ENCODE assay signal across 2 cellular contexts in genomic region chr20:58251979-58252591, GRCh38.
A peak's percentile ranks its signal among the peaks of the same experiment; 100 is the strongest.
TF ChIP-seq lines count a peak whose summit lies in the region.

No MANE protein-coding gene starts in this region.

TF ChIP-seq in A549, 52 proteins besides CTCF, POLR2A, EP300 and RAD21 (continued from another document and continues in another):
- TF ChIP-seq HMGXB4 (CRISPR knock-in tag; IDR thresholded peaks at IDR 0.05; ENCODE audit: borderline replicate concordance) (no peak), MAX (IDR thresholded peaks at IDR 0.05) (peak; percentile 74), CHD4 (IDR thresholded peaks at IDR 0.05; ENCODE audit: borderline replicate concordance) (no peak), RCOR1 (IDR thresholded peaks at IDR 0.05; ENCODE audit: low read depth, low read length) (no peak), JUN (IDR thresholded peaks at IDR 0.05) (peak; percentile 68 to 83; a peak in 3 of 5 replicates), GATA3 (IDR thresholded peaks at IDR 0.05; ENCODE audit: borderline replicate concordance) (peak; percentile 77; the same call in 1 of the 2 replicates), SMC3 (IDR thresholded peaks at IDR 0.05) (no peak), MAFK (IDR thresholded peaks at IDR 0.05; ENCODE audit: partially characterized antibody) (peak; percentile 79), NR3C1 (IDR thresholded peaks at IDR 0.05) (no peak), CHD2 (IDR thresholded peaks at IDR 0.05; ENCODE audit: low read length, partially characterized antibody) (no peak), HEYL (CRISPR knock-in tag; IDR thresholded peaks at IDR 0.05) (peak; percentile 76), FOSL2 (IDR thresholded peaks at IDR 0.05) (peak; percentile 97), FOSL2 (CRISPR knock-in tag; IDR thresholded peaks at IDR 0.05) (peak; percentile 99), CBX8 (IDR thresholded peaks at IDR 0.05) (no peak), FOSB (CRISPR knock-in tag; IDR thresholded peaks at IDR 0.05) (no peak), CBX2 (IDR thresholded peaks at IDR 0.05; ENCODE audit: borderline replicate concordance, low read depth) (no peak), KDM5A (IDR thresholded peaks at IDR 0.05) (no peak), BCL3 (IDR thresholded peaks at IDR 0.05) (no peak), RARB (CRISPR knock-in tag; IDR thresholded peaks at IDR 0.05) (no peak), KDM1A (IDR thresholded peaks at IDR 0.05; ENCODE audit: low read depth) (no peak), POLR2AphosphoS2 (conservative IDR thresholded peaks at IDR 0.05; ENCODE audit: low read length) (no peak), RNF2 (IDR thresholded peaks at IDR 0.05; ENCODE audit: borderline replicate concordance, low read depth) (no peak), MAZ (IDR thresholded peaks at IDR 0.05; ENCODE audit: borderline replicate concordance, low read depth, low read length) (no peak), NFE2L2 (conservative IDR thresholded peaks at IDR 0.05; ENCODE audit: low read length) (peak; percentile 21; the same call in 1 of the 2 replicates), JUNB (IDR thresholded peaks at IDR 0.05) (peak; percentile 95), ATOH8 (CRISPR knock-in tag; IDR thresholded peaks at IDR 0.05; ENCODE audit: low read depth) (no peak), BHLHE40 (IDR thresholded peaks at IDR 0.05; ENCODE audit: low read depth, low read length) (no peak), EHMT2 (IDR thresholded peaks at IDR 0.05; ENCODE audit: low read depth) (no peak), SREBF2 (IDR thresholded peaks at IDR 0.05) (no peak), REST (IDR thresholded peaks at IDR 0.05) (no peak)
- TF ChIP-seq, protein P1, sequence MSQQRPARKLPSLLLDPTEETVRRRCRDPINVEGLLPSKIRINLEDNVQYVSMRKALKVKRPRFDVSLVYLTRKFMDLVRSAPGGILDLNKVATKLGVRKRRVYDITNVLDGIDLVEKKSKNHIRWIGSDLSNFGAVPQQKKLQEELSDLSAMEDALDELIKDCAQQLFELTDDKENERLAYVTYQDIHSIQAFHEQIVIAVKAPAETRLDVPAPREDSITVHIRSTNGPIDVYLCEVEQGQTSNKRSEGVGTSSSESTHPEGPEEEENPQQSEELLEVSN (IDR thresholded peaks at IDR 0.05; ENCODE audit: borderline replicate concordance, low read depth): no peak

TF ChIP-seq in SK-N-SH, 30 proteins besides CTCF, POLR2A, EP300 and RAD21 (continued from another document):
- peak; percentile 72 for TF ChIP-seq PBX3 (IDR thresholded peaks at IDR 0.05)
- TF ChIP-seq YY1 (IDR thresholded peaks at IDR 0.05; ENCODE audit: low read depth): no peak
- TF ChIP-seq NFIC (IDR thresholded peaks at IDR 0.05; ENCODE audit: borderline replicate concordance): no peak
- TF ChIP-seq MXI1 (IDR thresholded peaks at IDR 0.05; ENCODE audit: low read depth, low read length): no peak
- no peak for TF ChIP-seq FOXM1 (IDR thresholded peaks at IDR 0.05; ENCODE audit: low read depth)
- peak; percentile 89 for TF ChIP-seq JUND (IDR thresholded peaks at IDR 0.05)
- TF ChIP-seq, protein P2, sequence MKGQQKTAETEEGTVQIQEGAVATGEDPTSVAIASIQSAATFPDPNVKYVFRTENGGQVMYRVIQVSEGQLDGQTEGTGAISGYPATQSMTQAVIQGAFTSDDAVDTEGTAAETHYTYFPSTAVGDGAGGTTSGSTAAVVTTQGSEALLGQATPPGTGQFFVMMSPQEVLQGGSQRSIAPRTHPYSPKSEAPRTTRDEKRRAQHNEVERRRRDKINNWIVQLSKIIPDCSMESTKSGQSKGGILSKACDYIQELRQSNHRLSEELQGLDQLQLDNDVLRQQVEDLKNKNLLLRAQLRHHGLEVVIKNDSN (IDR thresholded peaks at IDR 0.05; ENCODE audit: borderline replicate concordance, low read depth): no peak
- no peak for TF ChIP-seq MEF2A (IDR thresholded peaks at IDR 0.05; ENCODE audit: borderline replicate concordance, low read depth)
- peak; percentile 23; the same call in 1 of the 2 replicates for TF ChIP-seq GABPA (IDR thresholded peaks at IDR 0.05; ENCODE audit: low read depth)
- TF ChIP-seq RXRA (IDR thresholded peaks at IDR 0.05; ENCODE audit: borderline replicate concordance, low read depth): no peak
- peak; percentile 53; the same call in 1 of the 2 replicates for TF ChIP-seq TCF12 (IDR thresholded peaks at IDR 0.05)
- TF ChIP-seq ELF1 (IDR thresholded peaks at IDR 0.05): no peak
- TF ChIP-seq SIN3A (IDR thresholded peaks at IDR 0.05; ENCODE audit: borderline replicate concordance, low read depth, low read length): peak; percentile 70; the same call in 1 of the 2 replicates
- peak; percentile 84 for TF ChIP-seq FOSL2 (IDR thresholded peaks at IDR 0.05; ENCODE audit: borderline replicate concordance, low read depth)
- no peak for TF ChIP-seq NRF1 (IDR thresholded peaks at IDR 0.05; ENCODE audit: low read depth, low read length)
- TF ChIP-seq RCOR1 (IDR thresholded peaks at IDR 0.05; ENCODE audit: low read length): no peak
- TF ChIP-seq POLR2AphosphoS5 (IDR thresholded peaks at IDR 0.05; ENCODE audit: low read depth, low read length): no peak
- no peak for TF ChIP-seq TAF1 (IDR thresholded peaks at IDR 0.05; ENCODE audit: borderline replicate concordance, low read depth, low read length)
- TF ChIP-seq RFX5 (IDR thresholded peaks at IDR 0.05; ENCODE audit: low read length): no peak
- TF ChIP-seq ZBTB33 (IDR thresholded peaks at IDR 0.05; ENCODE audit: borderline replicate concordance, low read depth): no peak
- no peak for TF ChIP-seq EZH2phosphoT487 (IDR thresholded peaks at IDR 0.05; ENCODE audit: borderline replicate concordance, low read depth)
- no peak for TF ChIP-seq SMC3 (IDR thresholded peaks at IDR 0.05; ENCODE audit: low read depth, low read length)
- no peak for TF ChIP-seq FOXJ3 (CRISPR knock-in tag; IDR thresholded peaks at IDR 0.05)
